19 cellular contexts compared by ENCODE assay signal in genomic region chr10:77774940-77775391, GRCh38.
DNase-seq lines count a peak whose midpoint lies in the region; ATAC-seq and TF ChIP-seq lines count a peak whose summit lies in the region.
"Had no signal": no experiment of that assay in that cellular context is flagged by ENCODE, and none has a peak within 500 bp of the region (broad histone marks: within the 10 kb centered on the region; RNA-seq: fewer than 3 reads in every experiment).

No MANE protein-coding gene starts in this region.

- H3K27ac ChIP-seq in foreskin keratinocyte (no peak overlapping the region), parathyroid adenoma (peak overlapping the region; percentile 93), upper lobe of right lung (no peak overlapping the region)
- H3K27ac ChIP-seq: BLaER1 treated with 17β-estradiol and CSF1 and Interleukin-3, amounts not matched to agents 10 nM and 100 nM had no signal

- ATAC-seq in foreskin keratinocyte, result peak; percentile 12
- no peak for ATAC-seq in upper lobe of right lung
- ATAC-seq in HG03108 (IDR thresholded peaks at IDR 0.05; ENCODE audit: unreplicated experiment), result no peak
- ATAC-seq: activated CD4-positive, CD25-positive, alpha-beta regulatory T cell treated with anti-CD3 and anti-CD28 coated beads, Interleukin-2, amount 50 U/mL, for 24 hours; activated naive CD4-positive, alpha-beta T cell treated with anti-CD3 and anti-CD28 coated beads, Interleukin-2, amount 50 U/mL, for 72 hours had no signal

- H3K27me3 ChIP-seq in foreskin keratinocyte, result no peaks in the 10 kb centered on the region
- H3K27me3 ChIP-seq in parathyroid adenoma (ENCODE audit: control insufficient read depth, insufficient read depth, low read length), result no peaks in the 10 kb centered on the region
- no peaks in the 10 kb centered on the region for H3K27me3 ChIP-seq in upper lobe of right lung
- H3K27me3 ChIP-seq: BLaER1 treated with 17β-estradiol and CSF1 and Interleukin-3, amounts not matched to agents 10 nM and 100 nM had no signal

- H3K4me1 ChIP-seq in foreskin keratinocyte (no peaks in the 10 kb centered on the region), parathyroid adenoma (peaks cover 38% of the 10 kb centered on the region), upper lobe of right lung (no peaks in the 10 kb centered on the region)

- DNase-seq in AG08396 (ENCODE audit: low spot score), result peak; percentile 26
- DNase-seq in astrocyte of the hippocampus (ENCODE audit: low read depth, low spot score), result peak; percentile 85
- DNase-seq in foreskin keratinocyte, result no peak
- no peak for DNase-seq in upper lobe of right lung
- DNase-seq in NCI-H1105 treated with DMSO at 0.1 percent for 48 hours (lab: John Stamatoyannopoulos, UW), result no peak
- no peak for DNase-seq in SHP77 (lab: John Stamatoyannopoulos, UW)
- DNase-seq: cortex of kidney; kidney glomerular epithelial cell; mammary epithelial cell; NCI-H146; NCI-H2171; NCI-H526; retina; stimulated activated CD4-positive, alpha-beta T cell treated with anti-CD3 and anti-CD28 coated beads, Interleukin-15, amount 100 ng/mL, for 24 hours had no signal

- H3K36me3 ChIP-seq in parathyroid adenoma (ENCODE audit: control insufficient read depth, insufficient read depth, low read length) (no peaks in the 10 kb centered on the region), upper lobe of right lung (no peaks in the 10 kb centered on the region)

- H3K9me3 ChIP-seq in parathyroid adenoma (ENCODE audit: control insufficient read depth, low read length) (no peaks in the 10 kb centered on the region), upper lobe of right lung (peaks cover 16% of the 10 kb centered on the region)

- no peak overlapping the region for H3K9ac ChIP-seq in parathyroid adenoma
- H3K9ac ChIP-seq: BLaER1 treated with 17β-estradiol and CSF1 and Interleukin-3, amounts not matched to agents 10 nM and 100 nM had no signal

- intact Hi-C loops in upper lobe of right lung (cut with DNase I), result no loop called here

- no peak overlapping the region for H3K4me3 ChIP-seq in parathyroid adenoma (ENCODE audit: low read depth, low read length)
- H3K4me3 ChIP-seq in upper lobe of right lung, result no peak overlapping the region
- H3K4me3 ChIP-seq: BLaER1 treated with 17β-estradiol and CSF1 and Interleukin-3, amounts not matched to agents 10 nM and 100 nM had no signal

- H3K79me2 ChIP-seq in parathyroid adenoma, result no peaks in the 10 kb centered on the region

- no peak overlapping the region for H2AFZ ChIP-seq in parathyroid adenoma

- H3K4me2 ChIP-seq in parathyroid adenoma (ENCODE audit: low read length), result no peak overlapping the region
- H3K4me2 ChIP-seq: BLaER1 treated with 17β-estradiol and CSF1 and Interleukin-3, amounts not matched to agents 10 nM and 100 nM had no signal

- TF ChIP-seq CTCF in foreskin keratinocyte (conservative IDR thresholded peaks at IDR 0.05) (no peak), parathyroid adenoma (IDR thresholded peaks at IDR 0.05) (no peak), upper lobe of right lung (IDR thresholded peaks at IDR 0.05) (no peak)

Comparison
In these comparisons a context has a peak if more than half of its experiments do, and no peak if none do; other contexts are left out.
1. DNase-seq: peak in AG08396 (single experiment) and astrocyte of the hippocampus (single experiment); none in foreskin keratinocyte (0 of 2), upper lobe of right lung (single experiment), NCI-H1105 treated with DMSO at 0.1 percent for 48 hours (single experiment) and SHP77 (0 of 2).